ENCODE assay signal across 15 cellular contexts in genomic region chr1:10529096-10529495, GRCh38. TPM values are rescaled to one million over a fixed set of nuclear protein-coding genes. Genes with fewer than 3 reads are reported as not detected.
DNase-seq lines count a peak whose midpoint lies in the region; ATAC-seq, FAIRE-seq and TF ChIP-seq lines count a peak whose summit lies in the region.
"Had no signal": no experiment of that assay in that cellular context is flagged by ENCODE, and none has a peak within 500 bp of the region (broad histone marks: within the 10 kb centered on the region; RNA-seq: fewer than 3 reads in every experiment).

No MANE protein-coding gene starts in this region.

- H3K9me3 Mint-ChIP-seq in activated naive CD8-positive, alpha-beta T cell (ENCODE audit: low read depth): no peaks in the 10 kb centered on the region
- H3K9me3 Mint-ChIP-seq in activated naive CD8-positive, alpha-beta T cell treated with anti-CD3 and anti-CD28 coated beads, Interleukin-2, amount 50 U/mL, for 24 hours: no peaks in the 10 kb centered on the region

- H2AK5ac ChIP-seq in H1 (ENCODE audit: low read depth, low read length): peak overlapping the region; percentile 78; the same call in 1 of the 2 replicates
- H2AK5ac ChIP-seq in mesenchymal stem cell (ENCODE audit: low read length, severe bottlenecking): peak overlapping the region; percentile 83

- DNase-seq in activated naive CD8-positive, alpha-beta T cell treated with anti-CD3 and anti-CD28 coated beads, Interleukin-2, amount 50 U/mL, for 24 hours: no peak
- DNase-seq in H1 (ENCODE audit: low read depth in 1 of 2, low spot score in 2 of 2): no peak
- DNase-seq in mesenchymal stem cell: peak; percentile 38
- DNase-seq in transverse colon: no peak
- no peak for DNase-seq in NCI-H82 (lab: John Stamatoyannopoulos, UW)
- DNase-seq in amygdala (lab: John Stamatoyannopoulos, UW): no peak
- DNase-seq: activated CD8-positive, alpha-beta memory T cell treated with anti-CD3 and anti-CD28 coated beads, Interleukin-2, amount 50 U/mL, for 4 hours; effector memory CD4-positive, alpha-beta T cell; MV-4-11; NCI-H510A; SHP77 treated with DMSO at 0.1 percent for 48 hours had no signal

- no peak for FAIRE-seq in H1 (lab: Jason Lieb, UNC)

- H3K4me3 ChIP-seq in H1 (ENCODE audit: extremely low read depth in 1 of 4, insufficient read depth in 2 of 4, low read depth in 3 of 4, low read length in 4 of 4): peak overlapping the region in 1 of 4 experiments; percentile 50; a peak in 1 of 8 replicates
- H3K4me3 ChIP-seq in mesenchymal stem cell (ENCODE audit: insufficient read depth in 1 of 2, low read depth in 1 of 2, low read length in 2 of 2): no peak overlapping the region
- no peak overlapping the region for H3K4me3 ChIP-seq in transverse colon
- H3K4me3 ChIP-seq: skin epidermis had no signal

- H3K36me3 ChIP-seq in H1 (ENCODE audit: control insufficient read depth in 2 of 4, insufficient read depth in 4 of 4, low read length in 3 of 4) (no peaks in the 10 kb centered on the region), mesenchymal stem cell (ENCODE audit: control insufficient read depth in 1 of 2, insufficient read depth in 2 of 2, low read depth in 1 of 2, low read length in 2 of 2) (no peaks in the 10 kb centered on the region), transverse colon (no peaks in the 10 kb centered on the region)

- H3K23ac ChIP-seq in H1 (ENCODE audit: insufficient read length) (no peak overlapping the region), mesenchymal stem cell (ENCODE audit: low read length in 2 of 2) (no peak overlapping the region)

- no peak overlapping the region for H2AFZ ChIP-seq in H1 (ENCODE audit: low read length)
- no peak overlapping the region for H2AFZ ChIP-seq in mesenchymal stem cell (ENCODE audit: low read depth, low read length)

- H3K36me3 Mint-ChIP-seq in activated naive CD8-positive, alpha-beta T cell: peaks cover 9% of the 10 kb centered on the region
- peaks cover 7% of the 10 kb centered on the region for H3K36me3 Mint-ChIP-seq in activated naive CD8-positive, alpha-beta T cell treated with anti-CD3 and anti-CD28 coated beads, Interleukin-2, amount 50 U/mL, for 24 hours (ENCODE audit: low read depth)

- CTCF ChIA-PET in H1 (lab: Charles Lee; ENCODE audit: partially characterized antibody): interaction anchor here (0.6 to 3.9 kb wide), 20 partner anchors 8 to 381 kb away, joined by 3 to 23 read pairs (median 4); no protein-coding TSS in a partner anchor

- H4K91ac ChIP-seq in H1 (replicated peaks; ENCODE audit: insufficient read length, low read length): peak overlapping the region; percentile 71
- H4K91ac ChIP-seq in mesenchymal stem cell (ENCODE audit: low read length): peak overlapping the region; percentile 93

- TF ChIP-seq CTCF in H1 (IDR thresholded peaks at IDR 0.05; ENCODE audit: control extremely low read depth in 1 of 3, insufficient read depth in 1 of 3, low read depth in 1 of 3, low read length in 3 of 3): no peak
- no peak for TF ChIP-seq CTCF in transverse colon (IDR thresholded peaks at IDR 0.05)

- H2BK12ac ChIP-seq in H1 (ENCODE audit: low read depth, low read length) (peak overlapping the region; percentile 89; the same call in 1 of the 2 replicates), mesenchymal stem cell (ENCODE audit: low read length in 2 of 2) (peak overlapping the region in 1 of 2 experiments; percentile 78)

- H2BK15ac ChIP-seq in H1 (ENCODE audit: low read length) (no peak overlapping the region), mesenchymal stem cell (ENCODE audit: low read depth, poor library complexity, severe bottlenecking) (no peak overlapping the region)

- H3K4me3 Mint-ChIP-seq in activated naive CD8-positive, alpha-beta T cell: no peak overlapping the region
- no peak overlapping the region for H3K4me3 Mint-ChIP-seq in activated naive CD8-positive, alpha-beta T cell treated with anti-CD3 and anti-CD28 coated beads, Interleukin-2, amount 50 U/mL, for 24 hours

- H3K79me1 ChIP-seq in H1 (ENCODE audit: low read depth, low read length) (no peaks in the 10 kb centered on the region), mesenchymal stem cell (replicated peaks; ENCODE audit: low read length, poor library complexity, severe bottlenecking) (peaks cover 19% of the 10 kb centered on the region)

- H2BK5ac ChIP-seq in H1 (ENCODE audit: low read depth, low read length) (peak overlapping the region; percentile 72; the same call in 1 of the 2 replicates), mesenchymal stem cell (ENCODE audit: low read depth, low read length, poor library complexity, severe bottlenecking) (peak overlapping the region; percentile 74)

- H4K8ac ChIP-seq in H1 (ENCODE audit: extremely low read depth, insufficient read depth, low read length) (no peak overlapping the region), mesenchymal stem cell (ENCODE audit: low read length) (peak overlapping the region; percentile 66)

- WGBS in H1 (ENCODE audit: extremely low coverage in 1 of 2, insufficient coverage in 1 of 2, insufficient read length in 1 of 2, insufficient replicate concordance in 2 of 2, low coverage in 1 of 2, low lambda C conversion rate in 2 of 2, missing lambda C conversion rate in 1 of 2), 2 experiments: 36% methylated on average over 12 of the region's 12 CpGs; no CpG with 5 or more reads in 1 of the 2 experiments
- WGBS in mesenchymal stem cell: 41% methylated on average over 8 of the region's 12 CpGs
- 53 to 87% methylated on average over 5 to 12 of the region's 12 CpGs for WGBS in transverse colon (ENCODE audit: low coverage in 1 of 2), 2 donors

- H3K9me3 ChIP-seq in H1 (ENCODE audit: insufficient read depth in 2 of 2, low read depth in 1 of 2, low read length in 1 of 2): no peaks in the 10 kb centered on the region
- no peaks in the 10 kb centered on the region for H3K9me3 ChIP-seq in mesenchymal stem cell (ENCODE audit: control insufficient read depth, low read length)
- H3K9me3 ChIP-seq in transverse colon: no peaks in the 10 kb centered on the region

- H3K14ac ChIP-seq in H1 (ENCODE audit: insufficient read length) (no peak overlapping the region), mesenchymal stem cell (ENCODE audit: low read length in 2 of 2) (no peak overlapping the region)

- peaks cover 13 to 34% (median 26%) of the 10 kb centered on the region in 4 experiments for H3K4me1 ChIP-seq in H1 (replicated peaks in 1 of 4; ENCODE audit: control insufficient read depth in 3 of 4, insufficient read depth in 4 of 4, low read length in 3 of 4)
- peaks cover 17% of the 10 kb centered on the region for H3K4me1 ChIP-seq in mesenchymal stem cell (ENCODE audit: control insufficient read depth, insufficient read depth, low read depth, low read length)
- peaks cover 0 to 23% (median 12%) of the 10 kb centered on the region in 4 donors for H3K4me1 ChIP-seq in transverse colon

- no peak overlapping the region for H3K27ac ChIP-seq in H1 (ENCODE audit: low read depth, low read length)
- H3K27ac ChIP-seq in mesenchymal stem cell (ENCODE audit: low read length, poor library complexity, severe bottlenecking): peak overlapping the region; percentile 94
- H3K27ac ChIP-seq in transverse colon: peak overlapping the region; percentile 53 to 76 (median 63)
- H3K27ac ChIP-seq: 22Rv1 had no signal

- no peak overlapping the region for H3K9ac ChIP-seq in H1 (replicated peaks in 1 of 4; ENCODE audit: extremely low read depth in 1 of 4, low read depth in 3 of 4, low read length in 3 of 4)
- H3K9ac ChIP-seq in mesenchymal stem cell (ENCODE audit: low read length): no peak overlapping the region

- H3K18ac ChIP-seq in H1 (ENCODE audit: extremely low read depth, low read length) (0 out of 2 replicates have a peak overlapping the region, but pooled peaks have one; percentile 73), mesenchymal stem cell (ENCODE audit: low read depth in 1 of 2, low read length in 2 of 2) (peak overlapping the region in 1 of 2 experiments; percentile 6)

- no peak overlapping the region for H3K4ac ChIP-seq in H1 (replicated peaks; ENCODE audit: insufficient read length, low read depth, low read length)
- H3K4ac ChIP-seq in mesenchymal stem cell (ENCODE audit: low read depth in 1 of 2, low read length in 2 of 2): no peak overlapping the region

- H3K56ac ChIP-seq in H1 (replicated peaks; ENCODE audit: insufficient read length, low read depth, low read length): no peak overlapping the region

- peaks cover 3% of the 10 kb centered on the region; the same call in 1 of the 2 replicates for H3K23me2 ChIP-seq in H1 (ENCODE audit: low read depth, low read length)

- TF ChIP-seq EP300 in H1 (IDR thresholded peaks at IDR 0.05; ENCODE audit: borderline replicate concordance in 1 of 2, low read depth in 2 of 2, low read length in 2 of 2) (no peak), transverse colon (IDR thresholded peaks at IDR 0.05; ENCODE audit: low read depth) (no peak)

- in situ Hi-C loops in transverse colon (cut with MboI; ENCODE audit: low pct_ligation_motif_present in 1 of 4, low pct_unique_long_range_greater_than_20kb in 1 of 4, low sequenced_read_pairs in 3 of 4): no loop called here

- POLR2A ChIA-PET in H1 (lab: Charles Lee; ENCODE audit: partially characterized antibody): interaction anchor here (0.7 to 2.2 kb wide), 4 partner anchors 10 to 1036 kb away, joined by 3 to 8 read pairs (median 4); no protein-coding TSS in a partner anchor

- H3K27ac Mint-ChIP-seq in activated naive CD8-positive, alpha-beta T cell: peak overlapping the region; percentile 7
- H3K27ac Mint-ChIP-seq in activated naive CD8-positive, alpha-beta T cell treated with anti-CD3 and anti-CD28 coated beads, Interleukin-2, amount 50 U/mL, for 24 hours: no peak overlapping the region

- H3K27me3 ChIP-seq in H1 (replicated peaks in 1 of 4; ENCODE audit: control insufficient read depth in 3 of 4, extremely low read depth in 1 of 4, insufficient read depth in 3 of 4, low read length in 3 of 4) (0 out of 7 replicates have a peak, but pooled peaks cover 0 to 1% (median 0%) of the 10 kb centered on the region in 4 experiments), mesenchymal stem cell (ENCODE audit: control insufficient read depth in 1 of 2, insufficient read depth in 1 of 2, low read length in 2 of 2) (no peaks in the 10 kb centered on the region), transverse colon (no peaks in the 10 kb centered on the region)

- H3K79me2 ChIP-seq in H1 (ENCODE audit: control insufficient read depth in 1 of 2, insufficient read depth in 2 of 2, low read length in 2 of 2): peaks cover 0 to 38% of the 10 kb centered on the region in 2 experiments; a peak in 3 of 4 replicates

- peak overlapping the region; percentile 19; the same call in 1 of the 2 replicates for H2BK20ac ChIP-seq in H1 (ENCODE audit: low read length)

- H4K20me1 ChIP-seq in H1 (replicated peaks in 1 of 2; ENCODE audit: control insufficient read depth in 1 of 2, insufficient read depth in 2 of 2, low read length in 2 of 2): no peaks in the 10 kb centered on the region

- H2BK120ac ChIP-seq in H1 (replicated peaks; ENCODE audit: low read depth, low read length): peak overlapping the region; percentile 44
- H2BK120ac ChIP-seq in mesenchymal stem cell (ENCODE audit: low read depth, low read length): peak overlapping the region; percentile 52

- TF ChIP-seq RAD21 in H1 (IDR thresholded peaks at IDR 0.05 in 1 of 2, conservative IDR thresholded peaks at IDR 0.05 in 1 of 2; ENCODE audit: low read depth in 2 of 2, low read length in 2 of 2): no peak

- H4K5ac ChIP-seq in H1 (ENCODE audit: insufficient read length, low read depth, low read length): no peak overlapping the region

- H3K27me3 Mint-ChIP-seq in activated naive CD8-positive, alpha-beta T cell: no peaks in the 10 kb centered on the region
- no peaks in the 10 kb centered on the region for H3K27me3 Mint-ChIP-seq in activated naive CD8-positive, alpha-beta T cell treated with anti-CD3 and anti-CD28 coated beads, Interleukin-2, amount 50 U/mL, for 24 hours

- peaks cover 24% of the 10 kb centered on the region for H3K4me1 Mint-ChIP-seq in activated naive CD8-positive, alpha-beta T cell (ENCODE audit: low read depth)
- H3K4me1 Mint-ChIP-seq in activated naive CD8-positive, alpha-beta T cell treated with anti-CD3 and anti-CD28 coated beads, Interleukin-2, amount 50 U/mL, for 24 hours: peaks cover 11% of the 10 kb centered on the region

- TF ChIP-seq POLR2A in H1 (IDR thresholded peaks at IDR 0.05; ENCODE audit: control extremely low read depth in 1 of 2, low read depth in 2 of 2, low read length in 2 of 2): no peak
- no peak for TF ChIP-seq POLR2A in transverse colon (IDR thresholded peaks at IDR 0.05)

- H3K4me2 ChIP-seq in H1 (ENCODE audit: insufficient read depth in 1 of 2, low read depth in 2 of 2, low read length in 2 of 2) (peak overlapping the region; percentile 54 to 61; a peak in 3 of 4 replicates), mesenchymal stem cell (ENCODE audit: low read length, poor library complexity, severe bottlenecking) (peak overlapping the region; percentile 37)

- ATAC-seq in activated naive CD8-positive, alpha-beta T cell treated with anti-CD3 and anti-CD28 coated beads, Interleukin-2, amount 50 U/mL, for 24 hours: no peak
- no peak for ATAC-seq in HG03135 (IDR thresholded peaks at IDR 0.05; ENCODE audit: unreplicated experiment)

- intact Hi-C loops in transverse colon (cut with DNase I; ENCODE audit: low total_unique reads): no loop called here

RNA-seq across cellular contexts. Expression of gene PEX14, which starts 54.3 kb away (rescaled TPM):
- 19.8 and 25.5 TPM in 2 replicates for total RNA-seq in H1 (2021; fragmentation: NEBNext Ultra II Directional; extraction: Animal tissue kit (Norgen Biotek cat#: 25700))
- 13.0 and 24.0 TPM in 2 replicates for polyA plus RNA-seq in H1 (2011; rRNA removed)
- 19.1 TPM for polyA plus RNA-seq in H1 (2011; cell fraction: cytosol; rRNA removed)
- polyA plus RNA-seq in H1 (2011; cell fraction: nucleus; rRNA removed): 23.0 TPM
- polyA plus RNA-seq in H1 (2012, experiment 1 of 2): 12.3 to 26.3 TPM (median 24.9 TPM) in 4 replicates
- polyA plus RNA-seq in H1 (2012, experiment 2 of 2): 22.9 TPM
- polyA plus RNA-seq in H1 (2013, experiment 1 of 2): 20.4 TPM
- 23.6 TPM for polyA plus RNA-seq in H1 (2013, experiment 2 of 2)
- polyA minus RNA-seq in H1 (2011; rRNA and poly(A)+ RNA removed): 7.1 and 7.4 TPM in 2 replicates
- polyA minus RNA-seq in H1 (2011; cell fraction: cytosol; rRNA and poly(A)+ RNA removed): 11.6 TPM
- polyA minus RNA-seq in H1 (2011; cell fraction: nucleus; rRNA and poly(A)+ RNA removed): 10.0 TPM
- polyA plus RNA-seq in mesenchymal stem cell (2013, experiment 1 of 2): 17.5 TPM
- polyA plus RNA-seq in mesenchymal stem cell (2013, experiment 2 of 2): 16.8 TPM
- total RNA-seq in transverse colon: 10 to 100 TPM in 3 of 4 donors, 1 to 10 TPM in 1; 2.4 to 16.5 (median 12.6) TPM

RNA-seq across cellular contexts. Expression of gene DFFA, which starts 56.8 kb away (rescaled TPM):
- total RNA-seq in H1 (2021; fragmentation: NEBNext Ultra II Directional; extraction: Animal tissue kit (Norgen Biotek cat#: 25700)): 78.3 and 79.9 TPM in 2 replicates
- polyA plus RNA-seq in H1 (2011; rRNA removed): 30.9 and 34.3 TPM in 2 replicates
- 47.3 TPM for polyA plus RNA-seq in H1 (2011; cell fraction: cytosol; rRNA removed)
- 42.0 TPM for polyA plus RNA-seq in H1 (2011; cell fraction: nucleus; rRNA removed)
- 56.9 to 66.5 TPM (median 58.3 TPM) in 4 replicates for polyA plus RNA-seq in H1 (2012, experiment 1 of 2)
- 39.2 TPM for polyA plus RNA-seq in H1 (2012, experiment 2 of 2)
- 67.7 TPM for polyA plus RNA-seq in H1 (2013, experiment 1 of 2)
- 66.3 TPM for polyA plus RNA-seq in H1 (2013, experiment 2 of 2)
- 91.2 and 91.8 TPM in 2 replicates for polyA minus RNA-seq in H1 (2011; rRNA and poly(A)+ RNA removed)
- 26.5 TPM for polyA minus RNA-seq in H1 (2011; cell fraction: cytosol; rRNA and poly(A)+ RNA removed)
- polyA minus RNA-seq in H1 (2011; cell fraction: nucleus; rRNA and poly(A)+ RNA removed): 45.0 TPM
- 28.1 TPM for polyA plus RNA-seq in mesenchymal stem cell (2013, experiment 1 of 2)
- 26.5 TPM for polyA plus RNA-seq in mesenchymal stem cell (2013, experiment 2 of 2)
- 10 to 100 TPM in 3 of 4 donors, 1 to 10 TPM in 1; 7.5 to 31.6 (median 17.1) TPM for total RNA-seq in transverse colon
